8 cellular contexts compared by ENCODE assay signal in genomic region chr4:151013944-151014343, GRCh38.
A peak's percentile ranks its signal among the peaks of the same experiment; 100 is the strongest.
DNase-seq lines count a peak whose midpoint lies in the region; ATAC-seq and TF ChIP-seq lines count a peak whose summit lies in the region.

No MANE protein-coding gene starts in this region.

- H2AFZ ChIP-seq in ACC112 (ENCODE audit: low read length, unreplicated experiment): peak overlapping the region; percentile 100

- H3K4me3 ChIP-seq in ACC112 (ENCODE audit: low read depth, low read length) (peak overlapping the region; percentile 100), HUES48 (ENCODE audit: low read depth, low read length) (peak overlapping the region; percentile 83), cardiac fibroblast (replicated peaks in 1 of 2; ENCODE audit: low read depth in 2 of 2, low read length in 2 of 2) (peak overlapping the region; percentile 97 to 99), muscle layer of duodenum (ENCODE audit: low read depth in 1 of 2, low read length in 2 of 2) (peak overlapping the region; percentile 99 to 100)

- DNase-seq in cardiac fibroblast (ENCODE audit: low read depth in 2 of 2): peak in 1 of 2 donors; percentile 5
- DNase-seq in activated CD8-positive, alpha-beta memory T cell treated with anti-CD3 and anti-CD28 coated beads, Interleukin-2, amount 50 U/mL, for 4 hours: no peak
- no peak for DNase-seq in anterior cingulate cortex (lab: John Stamatoyannopoulos, UW)

- H3K27me3 ChIP-seq in ACC112 (ENCODE audit: insufficient read depth, low read length) (no peaks in the 10 kb centered on the region), HUES48 (ENCODE audit: control insufficient read depth, insufficient read depth, low read length) (no peaks in the 10 kb centered on the region), muscle layer of duodenum (ENCODE audit: low read depth, low read length) (no peaks in the 10 kb centered on the region)

- H3K9me3 ChIP-seq in HUES48 (ENCODE audit: control insufficient read depth, insufficient read depth, low read length) (no peaks in the 10 kb centered on the region), muscle layer of duodenum (ENCODE audit: control insufficient read depth in 1 of 2, low read length in 2 of 2) (no peaks in the 10 kb centered on the region)

- H3K27ac ChIP-seq in ACC112 (ENCODE audit: low read depth, low read length) (no peak overlapping the region), HUES48 (ENCODE audit: low read depth, low read length) (no peak overlapping the region), muscle layer of duodenum (ENCODE audit: low read length) (peak overlapping the region; percentile 85)

- ATAC-seq in HG02588 (IDR thresholded peaks at IDR 0.05; ENCODE audit: unreplicated experiment) (no peak), HG02970 (IDR thresholded peaks at IDR 0.05; ENCODE audit: low FRiP score, unreplicated experiment) (no peak)

- H3K79me2 ChIP-seq in ACC112 (ENCODE audit: control insufficient read depth, insufficient read depth, low read length, unreplicated experiment): peaks cover 22% of the 10 kb centered on the region

- H3K4me1 ChIP-seq in ACC112 (ENCODE audit: control insufficient read depth, insufficient read depth, low read length, unreplicated experiment) (peaks cover 14% of the 10 kb centered on the region), HUES48 (ENCODE audit: control insufficient read depth, insufficient read depth, low read length) (peaks cover 8% of the 10 kb centered on the region; the same call in 1 of the 2 replicates), muscle layer of duodenum (ENCODE audit: control insufficient read depth in 1 of 2, insufficient read depth in 2 of 2, low read length in 2 of 2) (peaks cover 4 to 10% of the 10 kb centered on the region in 2 donors)

- H3K9ac ChIP-seq in HUES48 (ENCODE audit: low read depth, low read length): peak overlapping the region; percentile 93

- H3K36me3 ChIP-seq in ACC112 (ENCODE audit: insufficient read depth, low read length) (no peaks in the 10 kb centered on the region), HUES48 (ENCODE audit: control insufficient read depth, insufficient read depth, low read length) (0 out of 2 replicates have a peak, but pooled peaks cover 10% of the 10 kb centered on the region), muscle layer of duodenum (ENCODE audit: control insufficient read depth in 1 of 2, insufficient read depth in 2 of 2, low read length in 2 of 2) (no peaks in the 10 kb centered on the region)

- no peak for TF ChIP-seq CTCF in cardiac fibroblast (IDR thresholded peaks at IDR 0.05; ENCODE audit: low read depth, low read length)
